1 cellular context compared by ENCODE assay signal in the genomic region with DNA sequence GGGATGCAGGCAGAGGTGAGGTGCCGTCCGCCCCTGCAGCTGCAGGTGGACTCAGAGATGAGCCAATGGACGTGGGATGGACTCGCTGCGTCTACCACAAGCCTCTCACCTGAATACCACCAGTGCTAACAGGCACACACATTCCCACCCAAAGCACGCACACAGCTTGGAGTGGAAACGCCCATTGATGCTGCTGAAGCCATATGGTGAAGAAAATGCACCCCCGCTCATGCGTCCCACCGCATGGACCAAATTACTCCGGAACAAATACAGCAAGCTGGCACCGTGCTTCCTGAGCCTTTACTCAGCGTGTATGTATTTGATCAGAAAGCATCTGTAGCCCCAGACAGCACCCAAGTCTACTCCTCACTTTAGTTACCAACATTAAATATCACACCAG.
TF ChIP-seq lines count a peak whose summit lies in the region.

No MANE protein-coding gene starts in this region.

TF ChIP-seq in H1, 55 proteins besides CTCF, POLR2A, EP300 and RAD21:
- TF ChIP-seq SP4 (IDR thresholded peaks at IDR 0.05; ENCODE audit: low read length) (no peak), CREB1 (IDR thresholded peaks at IDR 0.05) (no peak)
- TF ChIP-seq, protein P1, sequence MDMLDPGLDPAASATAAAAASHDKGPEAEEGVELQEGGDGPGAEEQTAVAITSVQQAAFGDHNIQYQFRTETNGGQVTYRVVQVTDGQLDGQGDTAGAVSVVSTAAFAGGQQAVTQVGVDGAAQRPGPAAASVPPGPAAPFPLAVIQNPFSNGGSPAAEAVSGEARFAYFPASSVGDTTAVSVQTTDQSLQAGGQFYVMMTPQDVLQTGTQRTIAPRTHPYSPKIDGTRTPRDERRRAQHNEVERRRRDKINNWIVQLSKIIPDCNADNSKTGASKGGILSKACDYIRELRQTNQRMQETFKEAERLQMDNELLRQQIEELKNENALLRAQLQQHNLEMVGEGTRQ (IDR thresholded peaks at IDR 0.05; ENCODE audit: low read length), result no peak
- TF ChIP-seq, protein P2, sequence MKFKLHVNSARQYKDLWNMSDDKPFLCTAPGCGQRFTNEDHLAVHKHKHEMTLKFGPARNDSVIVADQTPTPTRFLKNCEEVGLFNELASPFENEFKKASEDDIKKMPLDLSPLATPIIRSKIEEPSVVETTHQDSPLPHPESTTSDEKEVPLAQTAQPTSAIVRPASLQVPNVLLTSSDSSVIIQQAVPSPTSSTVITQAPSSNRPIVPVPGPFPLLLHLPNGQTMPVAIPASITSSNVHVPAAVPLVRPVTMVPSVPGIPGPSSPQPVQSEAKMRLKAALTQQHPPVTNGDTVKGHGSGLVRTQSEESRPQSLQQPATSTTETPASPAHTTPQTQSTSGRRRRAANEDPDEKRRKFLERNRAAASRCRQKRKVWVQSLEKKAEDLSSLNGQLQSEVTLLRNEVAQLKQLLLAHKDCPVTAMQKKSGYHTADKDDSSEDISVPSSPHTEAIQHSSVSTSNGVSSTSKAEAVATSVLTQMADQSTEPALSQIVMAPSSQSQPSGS (IDR thresholded peaks at IDR 0.05; ENCODE audit: low read length), result no peak
TF ChIP-seq in H1: peak in this region for 0.
